ENCODE assay signal across 21 cellular contexts in the genomic region with DNA sequence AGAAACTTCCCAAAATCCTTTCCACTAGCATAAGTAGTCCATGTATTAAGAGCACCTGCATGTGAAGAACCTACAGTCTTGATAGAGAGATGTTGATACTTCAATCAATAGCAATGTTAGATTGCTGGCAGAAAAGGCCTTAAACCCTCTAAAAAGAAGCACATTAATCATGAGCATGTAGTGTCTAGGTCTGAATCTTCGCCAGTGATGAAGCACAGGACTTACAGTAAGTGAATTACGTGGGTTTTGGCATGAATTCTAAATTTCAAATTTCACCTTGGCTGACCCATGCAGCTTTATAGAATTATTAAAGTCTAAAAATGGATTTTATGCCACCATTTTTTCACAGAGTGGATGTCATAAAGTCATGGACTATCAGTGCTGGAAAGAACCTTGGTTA.
"Had no signal": no experiment of that assay in that cellular context is flagged by ENCODE, and none has a peak within 500 bp of the region (broad histone marks: within the 10 kb centered on the region; RNA-seq: fewer than 3 reads in every experiment).

No MANE protein-coding gene starts in this region.

- H3K27me3 ChIP-seq: ovary, right atrium auricular region, right lobe of liver, stomach, tibial artery, upper lobe of right lung had no signal

- H3K4me3 ChIP-seq: left ventricle myocardium inferior, lung, ovary, right atrium auricular region, right lobe of liver, smooth muscle cell, stomach, thoracic aorta, tibial artery, upper lobe of right lung had no signal

- ATAC-seq: naive thymus-derived CD4-positive, alpha-beta T cell; natural killer cell treated with Interleukin-12 subunit alpha and Interleukin-12 subunit beta and Interleukin-15 and Interleukin-18, amount 100 ng/mL, for 72 hours; right lobe of liver; stimulated activated naive B cell treated with anti-CD40 and anti-IgM and Interleukin-4, amounts not matched to agents 10 μg/mL and 1 μg/mL and 100 μg/mL, for 72 hours; stimulated activated naive CD8-positive, alpha-beta T cell treated with anti-CD3 and anti-CD28 coated beads, Interleukin-15, Interleukin-2, amounts not matched to agents 100 U/mL and 50 U/mL, for 24 hours; upper lobe of right lung had no signal

- H3K27ac Mint-ChIP-seq: immature natural killer cell; mesothelial cell of epicardium; naive thymus-derived CD4-positive, alpha-beta T cell; natural killer cell treated with Interleukin-12 subunit alpha and Interleukin-12 subunit beta and Interleukin-15 and Interleukin-18, amount 100 ng/mL, for 72 hours; progenitor cell of endocrine pancreas; stimulated activated naive B cell treated with anti-CD40 and anti-IgM and Interleukin-4, amounts not matched to agents 10 μg/mL and 1 μg/mL and 100 μg/mL, for 72 hours had no signal

- H3K9me3 ChIP-seq: ovary, right atrium auricular region, right lobe of liver, stomach, thoracic aorta, tibial artery, upper lobe of right lung had no signal

- H3K4me1 ChIP-seq: left ventricle myocardium inferior, right atrium auricular region, right lobe of liver, stomach, tibial artery, upper lobe of right lung had no signal

- H3K27me3 Mint-ChIP-seq: naive thymus-derived CD4-positive, alpha-beta T cell; natural killer cell treated with Interleukin-12 subunit alpha and Interleukin-12 subunit beta and Interleukin-15 and Interleukin-18, amount 100 ng/mL, for 72 hours; progenitor cell of endocrine pancreas; stimulated activated naive B cell treated with anti-CD40 and anti-IgM and Interleukin-4, amounts not matched to agents 10 μg/mL and 1 μg/mL and 100 μg/mL, for 72 hours had no signal

- H3K27ac ChIP-seq: left ventricle myocardium inferior, ovary, right atrium auricular region, right lobe of liver, stomach, thoracic aorta, tibial artery, upper lobe of right lung had no signal

- H3K36me3 Mint-ChIP-seq: immature natural killer cell; mesothelial cell of epicardium; naive thymus-derived CD4-positive, alpha-beta T cell; natural killer cell treated with Interleukin-12 subunit alpha and Interleukin-12 subunit beta and Interleukin-15 and Interleukin-18, amount 100 ng/mL, for 72 hours; stimulated activated naive B cell treated with anti-CD40 and anti-IgM and Interleukin-4, amounts not matched to agents 10 μg/mL and 1 μg/mL and 100 μg/mL, for 72 hours had no signal

- DNase-seq: hypothalamus; immature natural killer cell; left ventricle myocardium inferior; naive thymus-derived CD4-positive, alpha-beta T cell; ovary; right lobe of liver; stimulated activated CD4-positive, alpha-beta T cell treated with anti-CD3 and anti-CD28 coated beads, Interleukin-2, amount 100 ng/mL, for 24 hours; stimulated activated CD4-positive, alpha-beta T cell treated with anti-CD3 and anti-CD28 coated beads, Interleukin-4, amount 100 ng/mL, for 1 hour; stimulated activated naive B cell treated with anti-CD40 and anti-IgM and Interleukin-4, amounts not matched to agents 10 μg/mL and 1 μg/mL and 100 μg/mL, for 72 hours; stimulated activated naive CD8-positive, alpha-beta T cell treated with anti-CD3 and anti-CD28 coated beads, Interleukin-15, Interleukin-2, amounts not matched to agents 100 U/mL and 50 U/mL, for 24 hours; stomach; tibial artery; trophoblast cell; upper lobe of right lung had no signal

- H3K4me3 Mint-ChIP-seq: immature natural killer cell; mesothelial cell of epicardium; naive thymus-derived CD4-positive, alpha-beta T cell; natural killer cell treated with Interleukin-12 subunit alpha and Interleukin-12 subunit beta and Interleukin-15 and Interleukin-18, amount 100 ng/mL, for 72 hours; stimulated activated naive B cell treated with anti-CD40 and anti-IgM and Interleukin-4, amounts not matched to agents 10 μg/mL and 1 μg/mL and 100 μg/mL, for 72 hours had no signal

- H3K9me3 Mint-ChIP-seq: mesothelial cell of epicardium had no signal

- H3K4me1 Mint-ChIP-seq: immature natural killer cell; naive thymus-derived CD4-positive, alpha-beta T cell; stimulated activated naive B cell treated with anti-CD40 and anti-IgM and Interleukin-4, amounts not matched to agents 10 μg/mL and 1 μg/mL and 100 μg/mL, for 72 hours had no signal

- H3K36me3 ChIP-seq: left ventricle myocardium inferior, ovary, right atrium auricular region, right lobe of liver, stomach, thoracic aorta, tibial artery, upper lobe of right lung had no signal
